ENCODE assay signal across 8 cellular contexts in the genomic region with DNA sequence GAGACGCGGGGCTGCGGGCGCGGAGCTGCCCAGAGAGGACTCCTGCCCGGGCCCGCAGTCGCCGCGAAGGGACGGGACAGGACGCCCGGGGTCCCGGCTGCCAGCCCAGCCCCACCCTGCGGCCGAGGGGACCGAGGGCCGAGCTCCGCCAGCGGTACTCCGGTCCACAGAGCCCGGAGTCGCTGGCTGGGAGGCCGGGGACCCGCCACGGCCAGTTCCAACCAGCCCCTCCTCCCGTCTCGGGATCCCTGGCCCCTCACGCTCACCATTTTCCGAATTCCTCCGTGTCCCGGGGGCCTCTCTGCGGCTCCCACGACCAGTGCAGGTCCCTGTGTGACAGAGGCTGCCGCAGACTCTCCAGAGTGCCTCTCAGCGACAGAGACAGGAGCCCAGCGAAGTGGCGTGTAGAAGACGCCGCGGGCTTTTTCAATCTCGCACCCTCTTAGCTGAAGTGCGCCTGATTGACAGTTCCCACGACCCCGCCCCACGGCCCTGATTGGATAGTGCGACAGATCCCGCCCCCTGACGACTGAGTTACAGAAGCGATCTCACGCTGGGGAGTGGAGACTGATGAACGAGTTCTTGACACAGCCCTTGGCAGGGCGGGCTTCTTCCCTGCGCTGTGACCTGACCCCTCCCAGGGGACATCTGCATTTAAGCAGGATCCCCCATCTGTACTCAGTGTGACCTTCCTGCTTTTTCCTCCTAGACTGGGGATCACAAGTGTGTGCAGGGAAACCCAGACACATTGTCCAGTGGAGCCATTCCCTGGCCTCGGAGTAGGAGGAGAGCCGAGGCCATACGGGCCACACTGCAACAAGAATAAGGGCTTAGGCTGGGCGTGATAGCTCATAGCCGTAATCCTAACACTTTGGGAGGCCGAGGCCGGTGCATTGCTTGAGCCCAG. TPM values are rescaled to one million over a fixed set of nuclear protein-coding genes. Genes with fewer than 3 reads are reported as not detected.
DNase-seq lines count a peak whose midpoint lies in the region; ATAC-seq and TF ChIP-seq lines count a peak whose summit lies in the region.

No MANE protein-coding gene starts in this region.

- intact Hi-C loops in CD4-positive, alpha-beta T cell (cut with DNase I, micrococcal nuclease): loop anchor here in 1 of 2 experiments (5.0 kb wide), 1 partner anchor 448 kb away; a partner anchor contains a TSS

- no peak for TF ChIP-seq POLR2A in gastroesophageal sphincter (IDR thresholded peaks at IDR 0.05)

- POLR2A ChIA-PET in CD4-positive, alpha-beta T cell (lab: Charles Lee): no interaction called here

- CTCF ChIA-PET in CD4-positive, alpha-beta T cell (lab: Charles Lee): no interaction called here

- H3K9me3 ChIP-seq in CD4-positive, alpha-beta T cell (ENCODE audit: control insufficient read depth, low read length): no peaks in the 10 kb centered on the region
- H3K9me3 ChIP-seq in SJSA1 (replicated peaks) (no peaks in the 10 kb centered on the region), gastroesophageal sphincter (no peaks in the 10 kb centered on the region), neutrophil (no peaks in the 10 kb centered on the region)

- no peaks in the 10 kb centered on the region for H3K36me3 ChIP-seq in SJSA1
- no peaks in the 10 kb centered on the region for H3K36me3 ChIP-seq in gastroesophageal sphincter
- no peaks in the 10 kb centered on the region for H3K36me3 ChIP-seq in neutrophil

- no peak for TF ChIP-seq EP300 in gastroesophageal sphincter (IDR thresholded peaks at IDR 0.05)

- no peaks in the 10 kb centered on the region for H3K36me3 Mint-ChIP-seq in CD4-positive, alpha-beta T cell (ENCODE audit: low read depth)

- H3K4me3 ChIP-seq in SJSA1 (peak overlapping the region; percentile 43), gastroesophageal sphincter (peak overlapping the region; percentile 87 to 89), neutrophil (ENCODE audit: low read depth in 1 of 2, low read length in 1 of 2) (peak overlapping the region; percentile 45 to 58)

- no peak for TF ChIP-seq CTCF in CD4-positive, alpha-beta T cell (IDR thresholded peaks at IDR 0.05)
- no peak for TF ChIP-seq CTCF in gastroesophageal sphincter (IDR thresholded peaks at IDR 0.05)
- no peak for TF ChIP-seq CTCF in neutrophil (IDR thresholded peaks at IDR 0.05)

- H3K4me3 Mint-ChIP-seq in CD4-positive, alpha-beta T cell: peak overlapping the region; percentile 96

- H3K27me3 Mint-ChIP-seq in CD4-positive, alpha-beta T cell: peaks cover 42% of the 10 kb centered on the region

- H3K4me1 ChIP-seq in SJSA1 (replicated peaks) (no peaks in the 10 kb centered on the region), gastroesophageal sphincter (peaks cover 0 to 18% (median 0%) of the 10 kb centered on the region in 3 donors), neutrophil (ENCODE audit: control insufficient read depth in 1 of 2, insufficient read depth in 1 of 2, low read depth in 1 of 2, low read length in 1 of 2) (peaks cover 11 to 17% of the 10 kb centered on the region in 2 experiments)

- H3K27ac ChIP-seq in CD4-positive, alpha-beta T cell (ENCODE audit: low read depth, low read length): no peak overlapping the region
- no peak overlapping the region for H3K27ac ChIP-seq in SJSA1
- H3K27ac ChIP-seq in gastroesophageal sphincter: peak overlapping the region; percentile 21 to 85 (median 60)
- H3K27ac ChIP-seq in neutrophil: no peak overlapping the region

- 3% methylated on average over 18 of the region's 61 CpGs; no CpG with 5 or more reads in 1 of the 2 donors for WGBS in gastroesophageal sphincter (ENCODE audit: low coverage in 1 of 2), 2 donors

- peaks cover 32% of the 10 kb centered on the region for H3K27me3 ChIP-seq in CD4-positive, alpha-beta T cell (ENCODE audit: control insufficient read depth, insufficient read depth, low read length)
- H3K27me3 ChIP-seq in SJSA1 (replicated peaks) (no peaks in the 10 kb centered on the region), gastroesophageal sphincter (no peaks in the 10 kb centered on the region), neutrophil (peaks cover 46% of the 10 kb centered on the region)

- peaks cover 16% of the 10 kb centered on the region for H3K4me1 Mint-ChIP-seq in CD4-positive, alpha-beta T cell (ENCODE audit: low read depth)

- peak; percentile 99 for ATAC-seq in CD4-positive, alpha-beta T cell (ENCODE audit: poor library complexity)
- ATAC-seq in GM21515 (IDR thresholded peaks at IDR 0.05; ENCODE audit: unreplicated experiment) (peak; percentile 64), gastroesophageal sphincter (peak; percentile 100)

- no peaks in the 10 kb centered on the region for H3K9me3 Mint-ChIP-seq in CD4-positive, alpha-beta T cell

- no peak overlapping the region for H3K27ac Mint-ChIP-seq in CD4-positive, alpha-beta T cell

- peak; percentile 51 to 82 (median 71) for DNase-seq in CD4-positive, alpha-beta T cell
- DNase-seq in Kasumi-1 (lab: John Stamatoyannopoulos, UW) (peak; percentile 96), SJSA1 (ENCODE audit: low read depth in 1 of 2, low spot score in 2 of 2) (peak; percentile 57 to 70), stromal cell of bone marrow (ENCODE audit: low read depth) (peak; percentile 77)
- peak; percentile 84 for DNase-seq in activated naive CD4-positive, alpha-beta T cell treated with Interleukin-2 at 50 U/mL for 16 hours

RNA-seq across cellular contexts. Expression of a gene that starts 44.0 kb away (rescaled TPM):
- total RNA-seq in CD4-positive, alpha-beta T cell: 1 to 10 TPM; 1.7 to 2.2 TPM
- 3.3 and 7.4 TPM in 2 replicates for total RNA-seq in SJSA1 (2014; rRNA removed; shearing (Covaris generic))
- 10 to 100 TPM in 1 of 4 donors, 1 to 10 TPM in 3; 6.7 to 11.4 (median 8.7) TPM for total RNA-seq in gastroesophageal sphincter

Comparison
In these comparisons a context has a peak if more than half of its experiments do, and no peak if none do; other contexts are left out.
1. H3K27ac ChIP-seq: peak in gastroesophageal sphincter (4 of 4); none in CD4-positive, alpha-beta T cell (single experiment), SJSA1 (single experiment) and neutrophil (single experiment).
2. Peak in every context shown above with its lines, with median percentiles within 50 percentile points of each other: ATAC-seq, DNase-seq and H3K4me3 ChIP-seq.